17 cellular contexts compared by ENCODE assay signal in genomic region chr1:19274636-19275035, GRCh38. TPM values are rescaled to one million over a fixed set of nuclear protein-coding genes. Genes with fewer than 3 reads are reported as not detected.
DNase-seq lines count a peak whose midpoint lies in the region; ATAC-seq and FAIRE-seq lines count a peak whose summit lies in the region.
"Had no signal": no experiment of that assay in that cellular context is flagged by ENCODE, and none has a peak within 500 bp of the region (broad histone marks: within the 10 kb centered on the region; RNA-seq: fewer than 3 reads in every experiment).

No MANE protein-coding gene starts in this region.

- peak overlapping the region; percentile 50 to 60 for H3K4me3 ChIP-seq in duodenal mucosa (ENCODE audit: low read depth in 1 of 2, low read length in 2 of 2)
- H3K4me3 ChIP-seq in small intestine (ENCODE audit: low read depth in 1 of 2, low read length in 2 of 2), result peak overlapping the region in 1 of 2 donors; percentile 76

- POLR2A ChIA-PET in activated naive CD8-positive, alpha-beta T cell treated with anti-CD3 and anti-CD28 coated beads, Interleukin-2, amount 10 ng/mL, durations not matched to agents 7 days and 5 days (lab: Charles Lee), result no interaction called here

- H3K36me3 ChIP-seq in duodenal mucosa (ENCODE audit: control insufficient read depth in 1 of 2, insufficient read depth in 2 of 2, low read length in 2 of 2) (peaks cover 0 to 5% of the 10 kb centered on the region in 2 donors), small intestine (ENCODE audit: control insufficient read depth in 2 of 2, insufficient read depth in 2 of 2, low read length in 2 of 2) (peaks cover 2 to 6% of the 10 kb centered on the region in 2 donors)

- H3K27me3 Mint-ChIP-seq in activated naive CD8-positive, alpha-beta T cell treated with anti-CD3 and anti-CD28 coated beads, Interleukin-2, amount 10 ng/mL, durations not matched to agents 7 days and 5 days, result peaks cover 40% of the 10 kb centered on the region
- peaks cover 23% of the 10 kb centered on the region for H3K27me3 Mint-ChIP-seq in activated naive CD8-positive, alpha-beta T cell treated with anti-CD3 and anti-CD28 coated beads, Interleukin-2, amount 50 U/mL, for 24 hours
- peaks cover 10 to 37% of the 10 kb centered on the region in 2 donors for H3K27me3 Mint-ChIP-seq in effector memory CD8-positive, alpha-beta T cell

- peaks cover 11% of the 10 kb centered on the region for H3K36me3 Mint-ChIP-seq in activated naive CD8-positive, alpha-beta T cell treated with anti-CD3 and anti-CD28 coated beads, Interleukin-2, amount 10 ng/mL, durations not matched to agents 7 days and 5 days
- peaks cover 7% of the 10 kb centered on the region for H3K36me3 Mint-ChIP-seq in activated naive CD8-positive, alpha-beta T cell treated with anti-CD3 and anti-CD28 coated beads, Interleukin-2, amount 50 U/mL, for 24 hours (ENCODE audit: low read depth)
- peaks cover 5% of the 10 kb centered on the region for H3K36me3 Mint-ChIP-seq in effector memory CD8-positive, alpha-beta T cell (ENCODE audit: insufficient read depth)

- WGBS in small intestine, 3 donors, result 54 to 81% (median 71%) methylated on average over 5 of the region's 5 CpGs

- no peak for DNase-seq in activated naive CD8-positive, alpha-beta T cell treated with anti-CD3 and anti-CD28 coated beads, Interleukin-2, amount 10 ng/mL, durations not matched to agents 7 days and 5 days
- DNase-seq in activated naive CD8-positive, alpha-beta T cell treated with anti-CD3 and anti-CD28 coated beads, Interleukin-2, amount 50 U/mL, for 24 hours, result no peak
- DNase-seq in small intestine, result peak; percentile 78
- DNase-seq in DMS79 (lab: John Stamatoyannopoulos, UW), result no peak
- no peak for DNase-seq in effector memory CD8-positive, alpha-beta T cell
- DNase-seq: 8988T, DND-41, NCI-H1417 treated with DMSO at 0.1 percent for 48 hours, NCI-H187 treated with DMSO at 0.1 percent for 48 hours, NCI-H226, NCI-H524, NCI-H82, RPMI8226, SHP77 treated with DMSO at 0.1 percent for 48 hours had no signal

- H3K27ac ChIP-seq in duodenal mucosa (ENCODE audit: low read depth, low read length), result peak overlapping the region; percentile 20
- H3K27ac ChIP-seq in small intestine (ENCODE audit: low read depth in 1 of 2, low read length in 1 of 2), result peak overlapping the region; percentile 52 to 98
- H3K27ac ChIP-seq: KMS-11 had no signal

- peak overlapping the region in 1 of 2 donors; percentile 48 for H3K9ac ChIP-seq in duodenal mucosa (ENCODE audit: low read depth in 1 of 2, low read length in 2 of 2)
- H3K9ac ChIP-seq: KMS-11 had no signal

- H3K4me1 ChIP-seq in duodenal mucosa (ENCODE audit: control insufficient read depth in 1 of 2, insufficient read depth in 2 of 2, low read length in 2 of 2), result peaks cover 4 to 12% of the 10 kb centered on the region in 2 donors
- H3K4me1 ChIP-seq in small intestine (ENCODE audit: control insufficient read depth in 2 of 2, insufficient read depth in 1 of 2, low read depth in 1 of 2, low read length in 1 of 2), result peaks cover 0 to 2% of the 10 kb centered on the region in 2 donors

- peaks cover 6% of the 10 kb centered on the region for H3K9me3 Mint-ChIP-seq in activated naive CD8-positive, alpha-beta T cell treated with anti-CD3 and anti-CD28 coated beads, Interleukin-2, amount 10 ng/mL, durations not matched to agents 7 days and 5 days
- H3K9me3 Mint-ChIP-seq in activated naive CD8-positive, alpha-beta T cell treated with anti-CD3 and anti-CD28 coated beads, Interleukin-2, amount 50 U/mL, for 24 hours, result peaks cover 6% of the 10 kb centered on the region
- H3K9me3 Mint-ChIP-seq in effector memory CD8-positive, alpha-beta T cell, result peaks cover 0 to 2% of the 10 kb centered on the region in 2 donors

- peaks cover 3% of the 10 kb centered on the region for H3K4me1 Mint-ChIP-seq in activated naive CD8-positive, alpha-beta T cell treated with anti-CD3 and anti-CD28 coated beads, Interleukin-2, amount 10 ng/mL, durations not matched to agents 7 days and 5 days
- peaks cover 4% of the 10 kb centered on the region for H3K4me1 Mint-ChIP-seq in activated naive CD8-positive, alpha-beta T cell treated with anti-CD3 and anti-CD28 coated beads, Interleukin-2, amount 50 U/mL, for 24 hours
- no peaks in the 10 kb centered on the region for H3K4me1 Mint-ChIP-seq in effector memory CD8-positive, alpha-beta T cell (ENCODE audit: low read depth in 2 of 2)

- H3K4me3 Mint-ChIP-seq in activated naive CD8-positive, alpha-beta T cell treated with anti-CD3 and anti-CD28 coated beads, Interleukin-2, amount 10 ng/mL, durations not matched to agents 7 days and 5 days, result peak overlapping the region; percentile 8
- no peak overlapping the region for H3K4me3 Mint-ChIP-seq in activated naive CD8-positive, alpha-beta T cell treated with anti-CD3 and anti-CD28 coated beads, Interleukin-2, amount 50 U/mL, for 24 hours
- H3K4me3 Mint-ChIP-seq in effector memory CD8-positive, alpha-beta T cell, result no peak overlapping the region

- no peak for FAIRE-seq in small intestine (lab: Jason Lieb, UNC)

- H3K9me3 ChIP-seq in duodenal mucosa (ENCODE audit: control insufficient read depth in 1 of 2, low read length in 2 of 2) (no peaks in the 10 kb centered on the region), small intestine (ENCODE audit: control insufficient read depth, low read depth) (no peaks in the 10 kb centered on the region)

- H3K27ac Mint-ChIP-seq in activated naive CD8-positive, alpha-beta T cell treated with anti-CD3 and anti-CD28 coated beads, Interleukin-2, amount 10 ng/mL, durations not matched to agents 7 days and 5 days, result no peak overlapping the region
- H3K27ac Mint-ChIP-seq in activated naive CD8-positive, alpha-beta T cell treated with anti-CD3 and anti-CD28 coated beads, Interleukin-2, amount 50 U/mL, for 24 hours, result no peak overlapping the region
- no peak overlapping the region for H3K27ac Mint-ChIP-seq in effector memory CD8-positive, alpha-beta T cell

- no peak for ATAC-seq in activated naive CD8-positive, alpha-beta T cell treated with anti-CD3 and anti-CD28 coated beads, Interleukin-2, amount 10 ng/mL, durations not matched to agents 7 days and 5 days (ENCODE audit: low read depth)
- no peak for ATAC-seq in activated naive CD8-positive, alpha-beta T cell treated with anti-CD3 and anti-CD28 coated beads, Interleukin-2, amount 50 U/mL, for 24 hours
- ATAC-seq in effector memory CD8-positive, alpha-beta T cell (replicated peaks), result no peak

- no peaks in the 10 kb centered on the region for H3K27me3 ChIP-seq in duodenal mucosa (ENCODE audit: control insufficient read depth in 1 of 2, insufficient read depth in 2 of 2, low read length in 2 of 2)
- no peaks in the 10 kb centered on the region for H3K27me3 ChIP-seq in small intestine (ENCODE audit: control insufficient read depth in 2 of 2, insufficient read depth in 2 of 2, low read length in 2 of 2)

RNA-seq across cellular contexts. Expression of gene AKR7A3, which starts 13.9 kb away (rescaled TPM):
- total RNA-seq in activated naive CD8-positive, alpha-beta T cell treated with anti-CD3 and anti-CD28 coated beads, Interleukin-2, amount 10 ng/mL, durations not matched to agents 7 days and 5 days, result 1 to 10 TPM in 1 of 2 experiments, under 1 TPM in 1; 0.83 to 1.0 TPM
- 1,000 to 10,000 TPM in 2 of 3 donors, 100 to 1,000 TPM in 1; 249 to 1,138 (median 1,022) TPM for polyA plus RNA-seq in small intestine
- total RNA-seq: G401 had no signal

RNA-seq across cellular contexts. Expression of gene MRTO4, which starts 23.0 kb away (rescaled TPM):
- total RNA-seq in activated naive CD8-positive, alpha-beta T cell treated with anti-CD3 and anti-CD28 coated beads, Interleukin-2, amount 10 ng/mL, durations not matched to agents 7 days and 5 days, result 10 to 100 TPM; 24.8 to 28.2 TPM
- 10 to 100 TPM in 2 of 3 donors, 1 to 10 TPM in 1; 7.6 to 40.3 (median 11.3) TPM for polyA plus RNA-seq in small intestine

RNA-seq across cellular contexts. Expression of gene EMC1, which starts 23.3 kb away (rescaled TPM):
- total RNA-seq in activated naive CD8-positive, alpha-beta T cell treated with anti-CD3 and anti-CD28 coated beads, Interleukin-2, amount 10 ng/mL, durations not matched to agents 7 days and 5 days, result 10 to 100 TPM; 35.6 to 37.0 TPM
- polyA plus RNA-seq in small intestine, result 10 to 100 TPM in 1 of 3 donors, 1 to 10 TPM in 2; 4.2 to 15.1 (median 10.0) TPM

RNA-seq across cellular contexts. Expression of gene AKR7A2, which starts 37.3 kb away (rescaled TPM):
- 10 to 100 TPM; 48.5 to 49.6 TPM for total RNA-seq in activated naive CD8-positive, alpha-beta T cell treated with anti-CD3 and anti-CD28 coated beads, Interleukin-2, amount 10 ng/mL, durations not matched to agents 7 days and 5 days
- polyA plus RNA-seq in small intestine, result 100 to 1,000 TPM in 2 of 3 donors, 10 to 100 TPM in 1; 73.2 to 153 (median 147) TPM

RNA-seq across cellular contexts. Expression of gene SLC66A1, which starts 37.5 kb away (rescaled TPM):
- 1 to 10 TPM; 9.2 to 9.6 TPM for total RNA-seq in activated naive CD8-positive, alpha-beta T cell treated with anti-CD3 and anti-CD28 coated beads, Interleukin-2, amount 10 ng/mL, durations not matched to agents 7 days and 5 days
- 10 to 100 TPM; 14.6 to 46.7 (median 39.2) TPM for polyA plus RNA-seq in small intestine
